In the genomic region with DNA sequence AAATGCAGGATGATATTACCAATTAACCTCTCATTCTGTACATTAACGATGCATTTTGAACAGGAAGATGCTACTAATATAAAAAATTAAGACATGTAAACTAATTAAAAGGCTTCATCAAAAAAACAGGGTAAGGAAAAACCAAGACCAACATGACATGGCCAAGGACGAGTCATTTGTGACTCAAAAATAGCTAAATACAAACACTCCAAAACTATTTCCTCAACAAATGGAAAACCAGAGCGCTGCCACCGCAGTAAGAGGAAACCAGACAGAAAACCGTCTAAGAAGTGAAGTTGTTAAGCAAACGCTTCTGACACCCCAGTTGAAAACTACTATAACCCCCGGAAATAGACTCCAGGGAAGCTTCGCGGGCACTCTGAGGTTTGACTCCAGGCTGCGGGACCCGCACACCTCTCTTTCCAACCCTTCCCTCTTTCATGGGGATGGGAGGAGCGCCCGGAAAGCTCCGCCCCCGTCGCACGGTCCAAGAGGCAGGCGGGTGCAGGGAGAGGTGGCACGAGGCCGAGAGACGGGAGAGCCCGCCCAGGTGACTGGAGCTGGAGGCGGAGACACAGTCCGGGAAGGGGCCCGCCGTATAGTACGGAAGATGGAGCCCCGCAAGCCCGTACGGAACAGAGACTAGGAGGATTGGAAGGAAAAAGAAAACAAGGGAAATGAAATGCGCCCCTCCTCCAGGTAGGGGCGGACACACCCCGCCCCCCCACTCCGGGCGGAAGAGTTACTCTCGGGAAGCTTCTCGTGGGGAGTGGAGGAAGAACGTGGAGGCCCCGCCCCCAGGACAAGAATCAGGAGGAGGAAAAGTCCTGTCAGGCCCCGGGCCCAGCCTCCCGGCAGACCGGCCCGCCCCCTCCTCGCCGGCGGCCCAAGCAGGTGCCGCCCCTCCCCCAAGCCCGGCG, we compare ENCODE assay signal across 1 cellular context.
TF ChIP-seq lines count a peak whose summit lies in the region.

No MANE protein-coding gene starts in this region.

TF ChIP-seq in HepG2, 621 proteins besides CTCF, POLR2A, EP300 and RAD21 (continued from another document):
- TF ChIP-seq ZNF354B (CRISPR knock-in tag; IDR thresholded peaks at IDR 0.05), result no peak
- TF ChIP-seq ZNF75D (CRISPR knock-in tag; IDR thresholded peaks at IDR 0.05; ENCODE audit: borderline replicate concordance), result no peak
- TF ChIP-seq MZF1 (CRISPR knock-in tag; IDR thresholded peaks at IDR 0.05; ENCODE audit: borderline replicate concordance), result no peak
- no peak; the same call in 1 of the 2 replicates for TF ChIP-seq ZNF232 (CRISPR knock-in tag; IDR thresholded peaks at IDR 0.05; ENCODE audit: borderline replicate concordance)
- TF ChIP-seq ZNF235 (CRISPR knock-in tag; IDR thresholded peaks at IDR 0.05; ENCODE audit: borderline replicate concordance), result no peak
